ENCODE assay signal across 9 cellular contexts in the genomic region with DNA sequence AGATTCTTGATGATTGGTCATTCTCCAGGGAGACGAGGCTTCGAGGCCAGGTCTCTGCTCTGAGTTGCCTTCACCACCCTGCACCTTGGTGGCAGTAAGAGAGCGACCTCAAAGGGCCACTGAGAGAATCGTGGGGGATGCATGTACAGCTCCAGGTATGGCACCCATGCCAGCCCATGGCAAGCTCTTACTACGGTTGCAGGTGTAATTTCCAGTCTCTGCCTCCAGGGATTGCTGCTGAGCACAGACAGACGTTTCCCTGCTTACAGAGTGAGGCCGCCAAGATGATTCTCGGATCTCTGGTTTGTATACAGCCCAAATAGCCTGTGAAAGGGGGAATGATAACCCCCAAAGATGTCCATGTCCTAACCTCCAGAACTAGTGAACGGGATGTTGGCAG. TPM values are rescaled to one million over a fixed set of nuclear protein-coding genes. Genes with fewer than 3 reads are reported as not detected.
DNase-seq lines count a peak whose midpoint lies in the region; ATAC-seq and TF ChIP-seq lines count a peak whose summit lies in the region.
"Had no signal": no experiment of that assay in that cellular context is flagged by ENCODE, and none has a peak within 500 bp of the region (broad histone marks: within the 10 kb centered on the region; RNA-seq: fewer than 3 reads in every experiment).

No MANE protein-coding gene starts in this region.

- ATAC-seq in heart left ventricle (no peak), Right ventricle myocardium inferior (no peak)

- no peaks in the 10 kb centered on the region for H3K4me1 ChIP-seq in heart left ventricle
- no peaks in the 10 kb centered on the region for H3K4me1 ChIP-seq in thyroid gland
- H3K4me1 ChIP-seq: SJCRH30 had no signal

- H3K4me3 ChIP-seq in heart left ventricle (no peak overlapping the region), thyroid gland (replicated peaks in 1 of 3) (no peak overlapping the region)
- H3K4me3 ChIP-seq: SJCRH30 had no signal

- intact Hi-C loops in heart left ventricle (cut with DNase I) (loop anchor here in 9 of 10 donors (2.0 to 10.0 kb wide), 9 partner anchors 132 to 780 kb away; no protein-coding TSS in a partner anchor), Right ventricle myocardium inferior (cut with DNase I) (loop anchor here (2.0 kb wide), 1 partner anchor 134 kb away; no protein-coding TSS in a partner anchor), thyroid gland (cut with DNase I) (no loop called here)

- TF ChIP-seq POLR2A in heart left ventricle (IDR thresholded peaks at IDR 0.05) (no peak), thyroid gland (IDR thresholded peaks at IDR 0.05) (no peak)

- H3K27me3 ChIP-seq in heart left ventricle: no peaks in the 10 kb centered on the region
- H3K27me3 ChIP-seq in thyroid gland: no peaks in the 10 kb centered on the region
- H3K27me3 ChIP-seq: SJCRH30 had no signal

- no peaks in the 10 kb centered on the region for H3K9me3 ChIP-seq in heart left ventricle
- H3K9me3 ChIP-seq in thyroid gland: no peaks in the 10 kb centered on the region
- H3K9me3 ChIP-seq: SJCRH30 had no signal

- H3K27ac ChIP-seq in heart left ventricle: no peak overlapping the region
- no peak overlapping the region for H3K27ac ChIP-seq in thyroid gland
- H3K27ac ChIP-seq: SJCRH30 had no signal

- no peak for DNase-seq in heart left ventricle
- no peak for DNase-seq in Right ventricle myocardium inferior (ENCODE audit: missing footprints)
- DNase-seq in OCI-M1 (lab: John Stamatoyannopoulos, UW): peak; percentile 6
- DNase-seq in globus pallidus (ENCODE audit: low spot score): peak; percentile 21
- peak; percentile 32 to 34 for DNase-seq in thyroid gland
- no peak for DNase-seq in NCI-H2227 (lab: John Stamatoyannopoulos, UW; ENCODE audit: unreplicated experiment)
- no peak for DNase-seq in EL
- DNase-seq in 8988T: no peak

- TF ChIP-seq CTCF in heart left ventricle (IDR thresholded peaks at IDR 0.05): peak; percentile 8 to 62 (median 46)
- TF ChIP-seq CTCF in thyroid gland (IDR thresholded peaks at IDR 0.05): peak in 4 of 6 experiments; percentile 17 to 50 (median 38)

- 27 to 37% (median 33%) methylated on average over 9 of the region's 9 CpGs for WGBS in heart left ventricle, 4 donors
- 29 to 32% methylated on average over 6 to 9 of the region's 9 CpGs for WGBS in thyroid gland, 2 donors

- H3K36me3 ChIP-seq in heart left ventricle (no peaks in the 10 kb centered on the region), thyroid gland (no peaks in the 10 kb centered on the region)
- H3K36me3 ChIP-seq: SJCRH30 had no signal

RNA-seq across cellular contexts. Expression of a gene that starts 16.3 kb away (rescaled TPM):
- under 1 TPM in 2 of 9 donors, not detected in 7; 0.25 to 0.36 TPM for total RNA-seq in heart left ventricle
- polyA plus RNA-seq in heart left ventricle: under 1 TPM; 0.08 to 0.10 TPM
- total RNA-seq in Right ventricle myocardium inferior: not detected
- not detected for total RNA-seq in thyroid gland
- total RNA-seq: SJCRH30 had no signal

Comparison
In these comparisons a context has a peak if more than half of its experiments do, and no peak if none do; other contexts are left out.
1. DNase-seq: peak in OCI-M1 (single experiment), globus pallidus (single experiment) and thyroid gland (2 of 2); none in heart left ventricle (0 of 5), Right ventricle myocardium inferior (single experiment), NCI-H2227 (single experiment), EL (single experiment) and 8988T (single experiment).